ENCODE assay signal across 20 cellular contexts in genomic region chr10:132146941-132147915, GRCh38. TPM values are rescaled to one million over a fixed set of nuclear protein-coding genes. Genes with fewer than 3 reads are reported as not detected.
A peak's percentile ranks its signal among the peaks of the same experiment; 100 is the strongest.
DNase-seq lines count a peak whose midpoint lies in the region; ATAC-seq, FAIRE-seq and TF ChIP-seq lines count a peak whose summit lies in the region.
"Had no signal": no experiment of that assay in that cellular context is flagged by ENCODE, and none has a peak within 500 bp of the region (broad histone marks: within the 10 kb centered on the region; RNA-seq: fewer than 3 reads in every experiment).

No MANE protein-coding gene starts in this region.

- no peaks in the 10 kb centered on the region for H3K36me3 Mint-ChIP-seq in WTC11

- H3K9ac ChIP-seq in kidney (ENCODE audit: low read length in 2 of 2), result no peak overlapping the region
- H3K9ac ChIP-seq: KMS-11 had no signal

- no peak for ATAC-seq in WTC11
- no peak for ATAC-seq in psoas muscle
- ATAC-seq: Panc1 had no signal

- H3K4me1 ChIP-seq in kidney (ENCODE audit: control insufficient read depth in 1 of 2, insufficient read depth in 1 of 2, low read depth in 1 of 2, low read length in 2 of 2) (no peaks in the 10 kb centered on the region), psoas muscle (no peaks in the 10 kb centered on the region)

- no peak overlapping the region for H3K27ac Mint-ChIP-seq in WTC11

- TF ChIP-seq CTCF in WTC11 (IDR thresholded peaks at IDR 0.05) (no peak), kidney (IDR thresholded peaks at IDR 0.05; ENCODE audit: borderline replicate concordance, extremely low read depth, insufficient read depth) (no peak), psoas muscle (IDR thresholded peaks at IDR 0.05) (no peak)

- FAIRE-seq in kidney (lab: Jason Lieb, UNC) (no peak), RCC 7860 (lab: Jason Lieb, UNC) (no peak)
- FAIRE-seq: A204.1, H54 had no signal

- CTCF ChIA-PET in WTC11 (lab: Charles Lee), result interaction anchor here (0.6 to 1.2 kb wide), 2 partner anchors 16 to 46 kb away, joined by 3 read pairs; no protein-coding TSS in a partner anchor

- H3K4me3 Mint-ChIP-seq in WTC11, result no peak overlapping the region

- no peaks in the 10 kb centered on the region for H3K9me3 Mint-ChIP-seq in WTC11

- 63 to 70% (median 70%) methylated on average over 31 of the region's 31 CpGs for WGBS in psoas muscle, 3 donors

- H3K27me3 ChIP-seq in psoas muscle (ENCODE audit: insufficient read depth in 3 of 3, low read length in 2 of 3), result no peaks in the 10 kb centered on the region

- POLR2A ChIA-PET in WTC11 (lab: Charles Lee), result no interaction called here

- peak; percentile 58 for DNase-seq in activated effector memory CD4-positive, alpha-beta T cell treated with anti-CD3 and anti-CD28 coated beads, Interleukin-2, amount 50 U/mL, for 16 hours
- DNase-seq in activated effector memory CD4-positive, alpha-beta T cell treated with Interleukin-2 at 50 U/mL for 16 hours, result no peak
- DNase-seq in WTC11 (ENCODE audit: low spot score) (peak; percentile 13), kidney (peak; percentile 54), psoas muscle (peak; percentile 5 to 37), GM03348 (ENCODE audit: low spot score) (no peak), RCC 7860 (ENCODE audit: low spot score) (no peak), dedifferentiated amniotic fluid mesenchymal stem cell (ENCODE audit: extremely low spot score) (no peak)
- DNase-seq: C1 segment of cervical spinal cord, DMS 273 treated with DMSO at 0.1 percent for 48 hours, GDM1, NCI-H1048, NCI-H1436 treated with DMSO at 0.1 percent for 48 hours, NCI-H2029 treated with DMSO at 0.1 percent for 48 hours, NCI-H510A, SIG-M5 had no signal

- H3K27ac ChIP-seq in kidney (ENCODE audit: low read depth in 2 of 2, low read length in 2 of 2) (no peak overlapping the region), psoas muscle (no peak overlapping the region)
- H3K27ac ChIP-seq: KMS-11 had no signal

- no peaks in the 10 kb centered on the region for H3K9me3 ChIP-seq in kidney (ENCODE audit: control insufficient read depth in 1 of 2, low read length in 2 of 2)
- H3K9me3 ChIP-seq in psoas muscle, result no peaks in the 10 kb centered on the region

- intact Hi-C loops in kidney (cut with DNase I), result no loop called here
- intact Hi-C loops in psoas muscle (cut with DNase I), result loop anchor here in 1 of 2 donors (10.0 kb wide), 1 partner anchor 112 kb away; no protein-coding TSS in a partner anchor

- H3K4me1 Mint-ChIP-seq in WTC11, result peaks cover 9% of the 10 kb centered on the region

- H3K27me3 Mint-ChIP-seq in WTC11 (ENCODE audit: low read depth), result no peaks in the 10 kb centered on the region

- H3K4me3 ChIP-seq in kidney (ENCODE audit: low read length in 2 of 2) (no peak overlapping the region), psoas muscle (no peak overlapping the region)

- H3K36me3 ChIP-seq in kidney (ENCODE audit: control insufficient read depth in 1 of 2, insufficient read depth in 2 of 2, low read length in 2 of 2) (no peaks in the 10 kb centered on the region), psoas muscle (ENCODE audit: insufficient read depth in 1 of 2, low read depth in 1 of 2) (no peaks in the 10 kb centered on the region)

TF ChIP-seq in WTC11, 78 proteins besides CTCF, POLR2A, EP300 and RAD21:
- no peak for TF ChIP-seq RORB (CRISPR knock-in tag; IDR thresholded peaks at IDR 0.05)
- no peak for TF ChIP-seq NFATC4 (CRISPR knock-in tag; IDR thresholded peaks at IDR 0.05)
- no peak for TF ChIP-seq GRHL2 (CRISPR knock-in tag; IDR thresholded peaks at IDR 0.05; ENCODE audit: insufficient replicate concordance, severe bottlenecking)
- no peak for TF ChIP-seq OVOL2 (CRISPR knock-in tag; IDR thresholded peaks at IDR 0.05; ENCODE audit: borderline replicate concordance)
- no peak for TF ChIP-seq HMGA2 (CRISPR knock-in tag; IDR thresholded peaks at IDR 0.05)
- no peak for TF ChIP-seq ZNF425 (CRISPR knock-in tag; conservative IDR thresholded peaks at IDR 0.05)
- TF ChIP-seq MYBL2 (CRISPR knock-in tag; IDR thresholded peaks at IDR 0.05), result no peak
- no peak for TF ChIP-seq RELA (CRISPR knock-in tag; IDR thresholded peaks at IDR 0.05; ENCODE audit: borderline replicate concordance)
- TF ChIP-seq ZNF219 (CRISPR knock-in tag; IDR thresholded peaks at IDR 0.05; ENCODE audit: borderline replicate concordance), result no peak
- no peak for TF ChIP-seq CDX4 (CRISPR knock-in tag; IDR thresholded peaks at IDR 0.05; ENCODE audit: borderline replicate concordance)
- no peak for TF ChIP-seq SMAD3 (CRISPR knock-in tag; IDR thresholded peaks at IDR 0.05; ENCODE audit: borderline replicate concordance)
- no peak for TF ChIP-seq ZNF396 (CRISPR knock-in tag; IDR thresholded peaks at IDR 0.05; ENCODE audit: borderline replicate concordance)
- TF ChIP-seq USF1 (CRISPR knock-in tag; IDR thresholded peaks at IDR 0.05), result no peak
- TF ChIP-seq TP53 (CRISPR knock-in tag; IDR thresholded peaks at IDR 0.05), result no peak
- TF ChIP-seq NFE2L1 (CRISPR knock-in tag; IDR thresholded peaks at IDR 0.05), result no peak
- no peak for TF ChIP-seq ZNF121 (CRISPR knock-in tag; IDR thresholded peaks at IDR 0.05)
- TF ChIP-seq ATF6 (CRISPR knock-in tag; IDR thresholded peaks at IDR 0.05), result no peak
- no peak for TF ChIP-seq MAX (CRISPR knock-in tag; IDR thresholded peaks at IDR 0.05)
- no peak for TF ChIP-seq KAT7 (CRISPR knock-in tag; IDR thresholded peaks at IDR 0.05; ENCODE audit: borderline replicate concordance)
- no peak for TF ChIP-seq USF2 (CRISPR knock-in tag; IDR thresholded peaks at IDR 0.05)

RNA-seq across cellular contexts. Expression of gene DPYSL4, which starts 39.5 kb away (rescaled TPM):
- total RNA-seq in WTC11 (2021), result 16.8 to 18.1 TPM (median 17.0 TPM) in 3 replicates
- 0.60 TPM for total RNA-seq in kidney
- not detected for polyA plus RNA-seq in kidney (ENCODE audit: insufficient read depth, low read depth, low replicate concordance)
- total RNA-seq in psoas muscle, result 1 to 10 TPM in 1 of 4 donors, under 1 TPM in 3; 0.82 to 1.4 (median 0.85) TPM
- under 1 TPM; 0.30 to 0.39 (median 0.36) TPM for polyA plus RNA-seq in psoas muscle

Comparison
In these comparisons a context has a peak if more than half of its experiments do, and no peak if none do; other contexts are left out.
1. DNase-seq: peak in activated effector memory CD4-positive, alpha-beta T cell treated with anti-CD3 and anti-CD28 coated beads, Interleukin-2, amount 50 U/mL, for 16 hours (single experiment), WTC11 (single experiment), kidney (single experiment) and psoas muscle (2 of 2); none in activated effector memory CD4-positive, alpha-beta T cell treated with Interleukin-2 at 50 U/mL for 16 hours (single experiment), GM03348 (single experiment), RCC 7860 (single experiment) and dedifferentiated amniotic fluid mesenchymal stem cell (single experiment).